In the genomic region with DNA sequence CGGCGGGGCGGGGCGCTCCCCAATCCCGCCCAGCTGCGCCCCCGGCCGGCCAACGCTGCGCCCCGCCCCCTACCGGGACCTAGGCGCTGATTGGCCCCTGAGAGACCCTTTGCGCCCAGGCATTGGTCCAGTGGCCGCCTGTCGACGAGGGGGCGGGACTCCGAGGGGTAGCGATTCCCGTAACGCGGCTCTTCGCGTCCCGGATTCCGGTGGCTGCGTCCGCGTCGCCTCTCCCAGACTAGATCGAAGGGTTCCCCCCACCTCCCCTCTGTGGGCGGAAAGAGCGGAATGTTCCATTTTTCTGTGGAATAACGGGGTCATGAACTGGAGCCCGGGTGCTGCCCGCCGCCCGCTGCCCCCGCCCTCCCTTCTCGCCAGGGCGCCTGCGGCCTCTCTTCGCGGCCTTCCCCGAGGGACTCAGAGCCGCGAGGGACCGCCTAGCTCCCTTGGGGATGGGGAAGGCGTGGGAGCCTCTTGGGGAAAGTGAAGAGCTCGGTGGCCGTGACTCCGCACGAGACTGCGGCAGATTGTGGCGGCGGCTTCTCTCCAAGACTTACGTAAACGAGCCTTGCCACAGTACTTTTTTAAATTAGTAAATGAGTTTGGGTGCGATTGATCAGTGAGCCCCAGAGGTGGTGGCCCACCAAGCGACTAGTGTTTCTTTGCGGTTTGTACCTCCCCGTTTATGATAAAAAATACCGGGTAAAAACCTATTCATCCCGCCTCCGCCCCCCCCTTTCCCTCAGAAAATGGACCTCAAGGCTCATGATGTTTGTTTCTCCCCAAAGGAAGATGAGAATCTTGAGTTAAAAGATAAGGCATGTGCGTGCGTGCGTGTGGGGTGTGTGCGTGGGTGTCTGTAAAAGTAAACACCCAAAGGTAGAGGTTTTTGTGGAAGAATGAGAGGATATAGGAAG, we compare ENCODE assay signal across 8 cellular contexts. TPM values are rescaled to one million over a fixed set of nuclear protein-coding genes. Genes with fewer than 3 reads are reported as not detected.
DNase-seq lines count a peak whose midpoint lies in the region; ATAC-seq and TF ChIP-seq lines count a peak whose summit lies in the region.

No MANE protein-coding gene starts in this region.

- peak overlapping the region; percentile 85 for H3K27ac Mint-ChIP-seq in Caco-2 (ENCODE audit: unreplicated experiment)

- H3K27me3 Mint-ChIP-seq in Caco-2 (ENCODE audit: insufficient read depth, unreplicated experiment), result no peaks in the 10 kb centered on the region

- peak; percentile 94 for ATAC-seq in GM21390 (IDR thresholded peaks at IDR 0.05; ENCODE audit: unreplicated experiment)

- BruUV-seq in Caco-2 (replicated peaks; lab: Mats Ljungman, UMichigan), result TSS peak; percentile 65

- H3K4me3 ChIP-seq in Caco-2 (ENCODE audit: low read depth, low read length), result peak overlapping the region; percentile 97
- H3K4me3 ChIP-seq in endocrine pancreas (ENCODE audit: control insufficient read depth, insufficient read depth, low read length), result peak overlapping the region; percentile 62

- peak overlapping the region; percentile 84 for H3K9ac ChIP-seq in endocrine pancreas (ENCODE audit: control insufficient read depth, insufficient read depth, low read length)

- H3K27me3 ChIP-seq in Caco-2 (replicated peaks; ENCODE audit: control insufficient read depth, insufficient read depth, low read length), result no peaks in the 10 kb centered on the region
- H3K27me3 ChIP-seq in endocrine pancreas (ENCODE audit: control insufficient read depth, insufficient read depth, low read length), result no peaks in the 10 kb centered on the region

- TF ChIP-seq CTCF in Caco-2 (IDR thresholded peaks at IDR 0.05; ENCODE audit: insufficient read depth in 1 of 2, low read depth in 1 of 2, low read length in 1 of 2, severe bottlenecking in 1 of 2, unreplicated experiment in 1 of 2), result no peak

- POLR2A ChIA-PET in Caco-2 (lab: Charles Lee), result interaction anchor here (0.6 to 1.7 kb wide), 7 partner anchors 8 to 199 kb away, joined by 3 to 7 read pairs (median 5); no protein-coding TSS in a partner anchor

- DNase-seq in Caco-2, result peak; percentile 98 to 99
- DNase-seq in HUDEP-2 (lab: John Stamatoyannopoulos, UW; ENCODE audit: unreplicated experiment in 76 of 76), result peak; percentile 15 to 96 (median 89)
- DNase-seq in NOMO-1 treated with DMSO at 0.1 percent for 48 hours (lab: John Stamatoyannopoulos, UW; ENCODE audit: unreplicated experiment), result peak; percentile 88
- peak; percentile 81 for DNase-seq in activated CD8-positive, alpha-beta memory T cell treated with anti-CD3 and anti-CD28 coated beads, Interleukin-2, amount 50 U/mL, for 1 hour (ENCODE audit: extremely low read depth)
- DNase-seq in mesenteric fat pad (ENCODE audit: low spot score), result peak; percentile 99
- DNase-seq in stimulated activated CD8-positive, alpha-beta memory T cell treated with anti-CD3 and anti-CD28 coated beads, Interleukin-15, amount 100 ng/mL, for 24 hours (ENCODE audit: low read depth), result peak; percentile 92

- CTCF ChIA-PET in Caco-2 (lab: Charles Lee), result no interaction called here

- peaks cover 6% of the 10 kb centered on the region for H3K9me3 Mint-ChIP-seq in Caco-2 (ENCODE audit: unreplicated experiment)

- peak overlapping the region; percentile 86 for H3K4me3 Mint-ChIP-seq in Caco-2 (ENCODE audit: unreplicated experiment)

- intact Hi-C loops in Caco-2 (cut with micrococcal nuclease; ENCODE audit: unreplicated experiment), result loop anchor here (1.0 to 5.0 kb wide), 4 partner anchors 77 to 162 kb away; no protein-coding TSS in a partner anchor

- peaks cover 43% of the 10 kb centered on the region for H3K4me1 Mint-ChIP-seq in Caco-2 (ENCODE audit: low read depth, unreplicated experiment)

- H3K9me3 ChIP-seq in Caco-2 (no peaks in the 10 kb centered on the region), endocrine pancreas (ENCODE audit: control insufficient read depth, low read length) (no peaks in the 10 kb centered on the region)

- H3K4me1 ChIP-seq in Caco-2 (peaks cover 57% of the 10 kb centered on the region), endocrine pancreas (ENCODE audit: control insufficient read depth, insufficient read depth, low read length) (peaks cover 8% of the 10 kb centered on the region)

- H3K36me3 ChIP-seq in Caco-2 (ENCODE audit: control insufficient read depth, insufficient read depth, low read length), result no peaks in the 10 kb centered on the region
- H3K36me3 ChIP-seq in endocrine pancreas (ENCODE audit: control insufficient read depth, insufficient read depth, low read length), result no peaks in the 10 kb centered on the region

- peaks cover 51% of the 10 kb centered on the region for H3K36me3 Mint-ChIP-seq in Caco-2 (ENCODE audit: insufficient read depth, unreplicated experiment)

RNA-seq across cellular contexts. Expression of a gene that starts 0.5 kb away (rescaled TPM):
- total RNA-seq in Caco-2 (2022) (265 and 278 TPM in 2 replicates), mesenteric fat pad (433 TPM)

Comparison
In these comparisons a context has a peak if more than half of its experiments do, and no peak if none do; other contexts are left out.
1. Peak in every context shown above with its lines: DNase-seq, ATAC-seq and H3K4me3 ChIP-seq.